ENCODE assay signal across 8 cellular contexts in the genomic region with DNA sequence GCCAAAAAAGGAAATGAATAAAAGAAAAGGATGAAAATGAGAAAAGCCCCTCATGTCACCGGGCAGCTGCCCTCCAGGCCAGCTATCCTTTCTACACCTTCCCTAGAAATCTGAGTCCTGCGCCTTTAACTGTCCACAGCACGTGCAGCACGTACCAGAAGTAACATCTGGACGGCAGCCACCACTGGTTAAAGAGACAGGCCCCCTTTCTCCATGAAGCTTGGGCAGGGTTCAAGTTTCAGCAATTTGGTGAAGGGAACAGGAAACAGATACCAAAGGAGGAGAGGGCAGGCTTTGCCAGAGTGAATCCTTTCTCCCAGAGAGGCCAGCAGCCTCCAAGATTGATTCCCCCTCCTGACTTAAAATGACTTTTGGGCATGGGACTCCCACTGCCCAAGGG. TPM values are rescaled to one million over a fixed set of nuclear protein-coding genes. Genes with fewer than 3 reads are reported as not detected.
DNase-seq lines count a peak whose midpoint lies in the region; ATAC-seq and TF ChIP-seq lines count a peak whose summit lies in the region.

No MANE protein-coding gene starts in this region.

- in situ Hi-C loops in GM23248 (cut with MboI) = no loop called here

- no peaks in the 10 kb centered on the region for H3K36me3 ChIP-seq in GM23248 (ENCODE audit: low read depth)

- no peak for TF ChIP-seq CTCF in omental fat pad (IDR thresholded peaks at IDR 0.05)

- H3F3A ChIP-seq in GM23248 (ENCODE audit: insufficient read depth) = peaks cover 12% of the 10 kb centered on the region; the same call in 1 of the 2 replicates

- peaks cover 20% of the 10 kb centered on the region for H3K4me1 ChIP-seq in GM23248 (ENCODE audit: insufficient read depth)

- H3K4me3 ChIP-seq in GM23248 = no peak overlapping the region

- no peaks in the 10 kb centered on the region for H4K20me1 ChIP-seq in GM23248 (ENCODE audit: insufficient read depth)

- DNase-seq in GM23248 = peak; percentile 85
- peak; percentile 67 for DNase-seq in NCI-H748 (lab: John Stamatoyannopoulos, UW; ENCODE audit: unreplicated experiment)
- peak; percentile 37 to 45 for DNase-seq in dermis microvascular lymphatic vessel endothelial cell (ENCODE audit: low read depth in 2 of 2)
- DNase-seq in omental fat pad (ENCODE audit: low spot score) = peak; percentile 63
- no peak for DNase-seq in HT-29 (ENCODE audit: low spot score)
- no peak for DNase-seq in NCI-H446 treated with DMSO at 0.1 percent for 48 hours (lab: John Stamatoyannopoulos, UW)

- H3K4me2 ChIP-seq in GM23248 (ENCODE audit: unreplicated experiment) = peak overlapping the region; percentile 25

- no peak overlapping the region for H3K27ac ChIP-seq in GM23248

- H3K79me2 ChIP-seq in GM23248 (ENCODE audit: insufficient read depth) = peaks cover 10% of the 10 kb centered on the region

- no peak overlapping the region for H3K9ac ChIP-seq in GM23248

- H2AFZ ChIP-seq in GM23248 = peak overlapping the region; percentile 79

- 1 to 2% methylated on average over 5 of the region's 5 CpGs for WGBS in GM23248 (ENCODE audit: low coverage in 1 of 2, low lambda C conversion rate in 2 of 2, missing lambda C conversion rate in 2 of 2), 2 experiments

- no peaks in the 10 kb centered on the region for H3K9me3 ChIP-seq in GM23248 (ENCODE audit: low read depth)

- ATAC-seq in omental fat pad (ENCODE audit: low FRiP score) (no peak), HG03442 (IDR thresholded peaks at IDR 0.05; ENCODE audit: unreplicated experiment) (no peak), GM19452 (IDR thresholded peaks at IDR 0.05; ENCODE audit: unreplicated experiment) (no peak)

- H3K9me2 ChIP-seq in GM23248 (ENCODE audit: insufficient read depth) = no peaks in the 10 kb centered on the region

- no peaks in the 10 kb centered on the region for H3K27me3 ChIP-seq in GM23248 (replicated peaks; ENCODE audit: insufficient read depth)

RNA-seq across cellular contexts. Expression of gene KIAA2013, which starts 3.6 kb away (rescaled TPM):
- 100 and 116 TPM in 2 replicates for total RNA-seq in GM23248 (2014; rRNA removed; shearing (Covaris generic))
- polyA plus RNA-seq in GM23248 (2016; fragmentation: Nextera tagmentation; extraction: Ambion mirVana) = 10.5 and 10.7 TPM in 2 replicates
- total RNA-seq in dermis microvascular lymphatic vessel endothelial cell = 38.3 and 58.3 TPM in 2 replicates
- total RNA-seq in omental fat pad = 10 to 100 TPM; 47.0 to 69.2 (median 62.1) TPM
- total RNA-seq in HT-29 (2014; rRNA removed; shearing (Covaris generic)) = 129 and 132 TPM in 2 replicates

RNA-seq across cellular contexts. Expression of gene PLOD1, which starts 4.7 kb away (rescaled TPM):
- total RNA-seq in GM23248 (2014; rRNA removed; shearing (Covaris generic)) = 633 and 640 TPM in 2 replicates
- 443 and 482 TPM in 2 replicates for polyA plus RNA-seq in GM23248 (2016; fragmentation: Nextera tagmentation; extraction: Ambion mirVana)
- total RNA-seq in dermis microvascular lymphatic vessel endothelial cell = 138 and 192 TPM in 2 replicates
- total RNA-seq in omental fat pad = 100 to 1,000 TPM in 1 of 4 donors, 10 to 100 TPM in 3; 60.8 to 142 (median 69.0) TPM
- 30.3 and 45.6 TPM in 2 replicates for total RNA-seq in HT-29 (2014; rRNA removed; shearing (Covaris generic))

RNA-seq across cellular contexts. Expression of gene MFN2, which starts 50.4 kb away (rescaled TPM):
- 57.9 and 59.8 TPM in 2 replicates for total RNA-seq in GM23248 (2014; rRNA removed; shearing (Covaris generic))
- polyA plus RNA-seq in GM23248 (2016; fragmentation: Nextera tagmentation; extraction: Ambion mirVana) = 48.0 and 49.6 TPM in 2 replicates
- 54.6 and 66.4 TPM in 2 replicates for total RNA-seq in dermis microvascular lymphatic vessel endothelial cell
- 10 to 100 TPM; 66.4 to 74.8 (median 70.0) TPM for total RNA-seq in omental fat pad
- 58.3 and 59.9 TPM in 2 replicates for total RNA-seq in HT-29 (2014; rRNA removed; shearing (Covaris generic))

Comparison
In these comparisons a context has a peak if more than half of its experiments do, and no peak if none do; other contexts are left out.
1. DNase-seq: peak in GM23248 (single experiment), NCI-H748 (single experiment), dermis microvascular lymphatic vessel endothelial cell (2 of 2) and omental fat pad (single experiment); none in HT-29 (single experiment) and NCI-H446 treated with DMSO at 0.1 percent for 48 hours (single experiment).